11 cellular contexts compared by ENCODE assay signal in genomic region chr9:26945591-26945990, GRCh38. TPM values are rescaled to one million over a fixed set of nuclear protein-coding genes. Genes with fewer than 3 reads are reported as not detected.
DNase-seq lines count a peak whose midpoint lies in the region; FAIRE-seq and TF ChIP-seq lines count a peak whose summit lies in the region.
"Had no signal": no experiment of that assay in that cellular context is flagged by ENCODE, and none has a peak within 500 bp of the region (broad histone marks: within the 10 kb centered on the region; RNA-seq: fewer than 3 reads in every experiment).

No MANE protein-coding gene starts in this region.

- no peak overlapping the region for H2BK15ac ChIP-seq in mesendoderm (replicated peaks; ENCODE audit: low read depth)

- no peak overlapping the region for H3K4ac ChIP-seq in mesendoderm (ENCODE audit: low read depth, low read length)

- no CpG with 5 or more reads among the region's 2 CpGs for WGBS in mesendoderm (ENCODE audit: extremely low coverage, insufficient coverage, low lambda C conversion rate)
- 27 to 28% methylated on average over 2 of the region's 2 CpGs for WGBS in tibial nerve, 2 donors

- no peak overlapping the region for H3K23ac ChIP-seq in mesendoderm (ENCODE audit: low read length)

- H3K9me3 ChIP-seq in HUES48 (ENCODE audit: control insufficient read depth, insufficient read depth, low read length) (no peaks in the 10 kb centered on the region), tibial nerve (no peaks in the 10 kb centered on the region)
- H3K9me3 ChIP-seq: Peyer's patch had no signal

- peak overlapping the region; percentile 99 for H3K9ac ChIP-seq in HUES48 (ENCODE audit: low read depth, low read length)
- H3K9ac ChIP-seq in mesendoderm (ENCODE audit: low read length) = peak overlapping the region; percentile 98

- H3K36me3 ChIP-seq in HUES48 (ENCODE audit: control insufficient read depth, insufficient read depth, low read length) (peaks cover 8% of the 10 kb centered on the region; the same call in 1 of the 2 replicates), brain microvascular endothelial cell (replicated peaks) (no peaks in the 10 kb centered on the region), mesendoderm (ENCODE audit: control insufficient read depth, insufficient read depth, low read length) (no peaks in the 10 kb centered on the region), tibial nerve (no peaks in the 10 kb centered on the region)
- H3K36me3 ChIP-seq: Peyer's patch had no signal

- H3K79me1 ChIP-seq in mesendoderm (ENCODE audit: low read length) = peaks cover 1% of the 10 kb centered on the region

- H4K5ac ChIP-seq in mesendoderm (ENCODE audit: low read length) = no peak overlapping the region

- FAIRE-seq in frontal cortex (lab: Jason Lieb, UNC) = no peak
- FAIRE-seq: GM18507 had no signal

- no peak for TF ChIP-seq POLR2A in tibial nerve (IDR thresholded peaks at IDR 0.05)

- in situ Hi-C loops in brain microvascular endothelial cell (cut with HindIII; ENCODE audit: low pct_ligation_motif_present, low sequenced_read_pairs) = no loop called here

- H3K27me3 ChIP-seq in HUES48 (ENCODE audit: control insufficient read depth, insufficient read depth, low read length) (no peaks in the 10 kb centered on the region), brain microvascular endothelial cell (replicated peaks) (no peaks in the 10 kb centered on the region), mesendoderm (ENCODE audit: insufficient read depth, low read length, poor library complexity) (no peaks in the 10 kb centered on the region), tibial nerve (no peaks in the 10 kb centered on the region)
- H3K27me3 ChIP-seq: Peyer's patch had no signal

- no peak overlapping the region for H2BK5ac ChIP-seq in mesendoderm (ENCODE audit: low read length)

- H3K4me2 ChIP-seq in mesendoderm (ENCODE audit: low read length) = peak overlapping the region; percentile 72

- no peak for TF ChIP-seq EP300 in tibial nerve (IDR thresholded peaks at IDR 0.05)

- H3K4me3 ChIP-seq in AG09309 (ENCODE audit: control insufficient read depth, low read depth, low read length) (peak overlapping the region; percentile 99), HUES48 (ENCODE audit: low read depth, low read length) (peak overlapping the region; percentile 98), brain microvascular endothelial cell (ENCODE audit: low read depth, low read length) (peak overlapping the region; percentile 79), mesendoderm (ENCODE audit: low read length) (peak overlapping the region; percentile 1), tibial nerve (peak overlapping the region in 2 of 4 donors; percentile 91 to 98)

- H4K8ac ChIP-seq in mesendoderm (ENCODE audit: low read depth, low read length) = no peak overlapping the region

- H3K56ac ChIP-seq in mesendoderm (ENCODE audit: low read length) = peak overlapping the region; percentile 77

- TF ChIP-seq CTCF in AG09309 (IDR thresholded peaks at IDR 0.05; ENCODE audit: control insufficient read depth, insufficient read depth, low read depth, low read length, missing control alignments) = no peak
- no peak for TF ChIP-seq CTCF in brain microvascular endothelial cell (IDR thresholded peaks at IDR 0.05; ENCODE audit: low read depth, low read length, missing control alignments)
- no peak for TF ChIP-seq CTCF in tibial nerve (IDR thresholded peaks at IDR 0.05)

- H3K27ac ChIP-seq in HUES48 (ENCODE audit: low read depth, low read length) (no peak overlapping the region), brain microvascular endothelial cell (no peak overlapping the region), mesendoderm (ENCODE audit: low read depth, low read length) (no peak overlapping the region), tibial nerve (peak overlapping the region in 1 of 4 donors; percentile 98)

- H2BK120ac ChIP-seq in mesendoderm (ENCODE audit: low read depth, low read length) = no peak overlapping the region

- no peak overlapping the region for H2AK5ac ChIP-seq in mesendoderm (ENCODE audit: low read length)

- DNase-seq in AG09309 (ENCODE audit: low read depth) = no peak
- DNase-seq in brain microvascular endothelial cell = no peak
- peak; percentile 40 for DNase-seq in mesendoderm
- no peak for DNase-seq in NCI-H2107 (lab: John Stamatoyannopoulos, UW)
- DNase-seq in stimulated activated CD4-positive, alpha-beta T cell treated with anti-CD3 and anti-CD28 coated beads, Interleukin-4, amount 100 ng/mL, for 1 hour = no peak
- DNase-seq in frontal cortex (ENCODE audit: low spot score in 2 of 2) = no peak
- no peak for DNase-seq in tibial nerve (ENCODE audit: low spot score in 2 of 2)
- DNase-seq: hippocampal formation, Peyer's patch had no signal

- H3K4me1 ChIP-seq in HUES48 (ENCODE audit: control insufficient read depth, insufficient read depth, low read length) (0 out of 2 replicates have a peak, but pooled peaks cover 11% of the 10 kb centered on the region), mesendoderm (ENCODE audit: control insufficient read depth, low read depth, low read length) (peaks cover 2% of the 10 kb centered on the region), tibial nerve (peaks cover 0 to 51% (median 16%) of the 10 kb centered on the region in 4 donors)

- H3K79me2 ChIP-seq in mesendoderm (ENCODE audit: control insufficient read depth, insufficient read depth, low read length) = peaks cover 53% of the 10 kb centered on the region

- no peak overlapping the region for H3K18ac ChIP-seq in mesendoderm (ENCODE audit: low read length)

RNA-seq across cellular contexts. Expression of gene PLAA, which starts 1.5 kb away (rescaled TPM):
- polyA plus RNA-seq in mesendoderm (2013, experiment 1 of 2) = 41.1 TPM
- 41.7 TPM for polyA plus RNA-seq in mesendoderm (2013, experiment 2 of 2)
- 49.3 TPM for total RNA-seq in frontal cortex
- total RNA-seq in tibial nerve = 10 to 100 TPM; 24.3 to 35.2 (median 26.7) TPM

RNA-seq across cellular contexts. Expression of gene IFT74, which starts 10.6 kb away (rescaled TPM):
- polyA plus RNA-seq in mesendoderm (2013, experiment 1 of 2) = 10.4 TPM
- polyA plus RNA-seq in mesendoderm (2013, experiment 2 of 2) = 10.4 TPM
- total RNA-seq in frontal cortex = 17.5 TPM
- total RNA-seq in tibial nerve = 10 to 100 TPM; 17.0 to 24.0 (median 22.2) TPM

RNA-seq across cellular contexts. Expression of gene CAAP1, which starts 53.0 kb away (rescaled TPM):
- polyA plus RNA-seq in mesendoderm (2013, experiment 1 of 2) = 24.0 TPM
- 23.7 TPM for polyA plus RNA-seq in mesendoderm (2013, experiment 2 of 2)
- total RNA-seq in frontal cortex (23.6 TPM), tibial nerve (10 to 100 TPM in 3 of 4 donors, 1 to 10 TPM in 1; 7.5 to 43.2 (median 17.3) TPM)

RNA-seq across cellular contexts. Expression of gene LRRC19, which starts 59.9 kb away (rescaled TPM):
- polyA plus RNA-seq in mesendoderm (2013, experiment 1 of 2) = not detected
- polyA plus RNA-seq in mesendoderm (2013, experiment 2 of 2) = not detected
- total RNA-seq in frontal cortex (not detected), tibial nerve (not detected)
